27 cellular contexts compared by ENCODE assay signal in the genomic region with DNA sequence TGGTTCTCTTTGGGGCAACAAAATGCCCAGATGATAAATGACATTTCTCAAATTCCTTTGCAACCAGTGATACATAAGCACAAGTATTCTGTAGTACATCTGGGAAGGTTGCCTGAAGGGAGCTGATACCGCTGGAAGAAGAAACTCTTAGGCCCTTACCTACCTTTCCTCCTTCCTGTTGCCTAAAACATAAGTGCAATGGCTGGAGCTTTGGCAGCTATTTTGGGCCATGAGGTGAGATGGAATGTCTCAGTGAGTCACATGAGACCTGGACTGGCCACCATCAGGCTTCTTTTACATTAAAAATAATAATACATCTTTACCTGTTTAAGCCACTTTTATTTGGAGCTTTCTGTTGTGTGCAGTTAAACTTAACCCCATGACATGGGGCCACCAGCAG. TPM values are rescaled to one million over a fixed set of nuclear protein-coding genes. Genes with fewer than 3 reads are reported as not detected.
DNase-seq lines count a peak whose midpoint lies in the region; ATAC-seq, FAIRE-seq and TF ChIP-seq lines count a peak whose summit lies in the region.
"Had no signal": no experiment of that assay in that cellular context is flagged by ENCODE, and none has a peak within 500 bp of the region (broad histone marks: within the 10 kb centered on the region; RNA-seq: fewer than 3 reads in every experiment).

No MANE protein-coding gene starts in this region.

- H2AFZ ChIP-seq in HepG2 (ENCODE audit: low read length) = no peak overlapping the region
- no peak overlapping the region for H2AFZ ChIP-seq in K562 (ENCODE audit: low read depth, low read length)
- no peak overlapping the region for H2AFZ ChIP-seq in trophoblast cell (ENCODE audit: insufficient read depth, low read length, poor library complexity)

- H4K20me1 ChIP-seq in HepG2 (ENCODE audit: insufficient read depth, low read length) = no peaks in the 10 kb centered on the region
- H4K20me1 ChIP-seq in K562 (replicated peaks; ENCODE audit: control insufficient read depth, insufficient read depth, low read length) = no peaks in the 10 kb centered on the region; the same call in 1 of the 2 replicates
- H4K20me1 ChIP-seq: BLaER1 treated with 17β-estradiol and CSF1 and Interleukin-3, amounts not matched to agents 10 nM and 100 nM had no signal

- no peak overlapping the region for H3K9ac ChIP-seq in HepG2 (ENCODE audit: insufficient read depth, low read depth, low read length)
- no peak overlapping the region for H3K9ac ChIP-seq in K562 (ENCODE audit: insufficient read depth in 1 of 2, low read depth in 2 of 2, low read length in 2 of 2)
- H3K9ac ChIP-seq in trophoblast cell (ENCODE audit: low read length) = no peak overlapping the region
- H3K9ac ChIP-seq in colonic mucosa (ENCODE audit: low read depth in 2 of 2, low read length in 2 of 2) = no peak overlapping the region
- H3K9ac ChIP-seq: BLaER1 treated with 17β-estradiol and CSF1 and Interleukin-3, amounts not matched to agents 10 nM and 100 nM had no signal

- H3K9me3 ChIP-seq in HepG2 (ENCODE audit: low read length) = no peaks in the 10 kb centered on the region
- H3K9me3 ChIP-seq in right lobe of liver = no peaks in the 10 kb centered on the region
- H3K9me3 ChIP-seq in K562 (replicated peaks; ENCODE audit: control insufficient read depth, insufficient read depth, low read depth, low read length) = no peaks in the 10 kb centered on the region
- H3K9me3 ChIP-seq in trophoblast cell (ENCODE audit: insufficient read depth, low read depth, low read length) = peaks cover 4% of the 10 kb centered on the region
- H3K9me3 ChIP-seq in colonic mucosa = no peaks in the 10 kb centered on the region
- H3K9me3 ChIP-seq in aorta (ENCODE audit: control insufficient read depth, low read length) = peaks cover 4% of the 10 kb centered on the region
- H3K9me3 ChIP-seq: A549, BE2C, HAP-1 had no signal

- TF ChIP-seq CTCF in HepG2 (CRISPR knock-in tag; IDR thresholded peaks at IDR 0.05) (no peak), right lobe of liver (IDR thresholded peaks at IDR 0.05) (no peak), K562 (IDR thresholded peaks at IDR 0.05 in 2 of 3, conservative IDR thresholded peaks at IDR 0.05 in 1 of 3; ENCODE audit: insufficient read depth in 2 of 3, low read depth in 1 of 3, low read length in 3 of 3) (no peak), coronary artery (IDR thresholded peaks at IDR 0.05) (no peak), colonic mucosa (IDR thresholded peaks at IDR 0.05) (no peak)

- FAIRE-seq in HepG2 (lab: Jason Lieb, UNC) (no peak), K562 (lab: Jason Lieb, UNC) (no peak)
- FAIRE-seq: A549, D721Med, GM12878, GM19239, H54 had no signal

- POLR2A ChIA-PET in HepG2 (lab: Yijun Ruan, JAX) = no interaction called here
- POLR2A ChIA-PET in K562 (lab: Yijun Ruan, JAX) = interaction anchor here (0.9 to 1.1 kb wide), 2 partner anchors 13 to 15 kb away, joined by 3 to 4 read pairs; no protein-coding TSS in a partner anchor

- H2BK5ac ChIP-seq in trophoblast cell (ENCODE audit: low read depth, low read length, poor library complexity) = no peak overlapping the region

- no peak overlapping the region for H3K23ac ChIP-seq in trophoblast cell (ENCODE audit: low read length)

- TF ChIP-seq EP300 in HepG2 (IDR thresholded peaks at IDR 0.05; ENCODE audit: low read depth in 2 of 2, low read length in 2 of 2) = no peak
- no peak for TF ChIP-seq EP300 in HepG2 (CRISPR knock-in tag; IDR thresholded peaks at IDR 0.05; ENCODE audit: borderline replicate concordance)
- TF ChIP-seq EP300 in K562 (IDR thresholded peaks at IDR 0.05; ENCODE audit: low read length) = no peak

- H4K91ac ChIP-seq in trophoblast cell (ENCODE audit: low read depth, low read length) = no peak overlapping the region

- H3K9me1 ChIP-seq in K562 (ENCODE audit: control insufficient read depth, insufficient read depth, low read length) = no peaks in the 10 kb centered on the region

- H3K4me3 ChIP-seq in HepG2 (replicated peaks in 1 of 3; ENCODE audit: insufficient read depth in 1 of 3, low read depth in 2 of 3, low read length in 3 of 3) = no peak overlapping the region
- H3K4me3 ChIP-seq in right lobe of liver = no peak overlapping the region
- no peak overlapping the region for H3K4me3 ChIP-seq in K562
- no peak overlapping the region for H3K4me3 ChIP-seq in trophoblast cell (ENCODE audit: low read depth, low read length)
- H3K4me3 ChIP-seq in coronary artery = no peak overlapping the region
- no peak overlapping the region for H3K4me3 ChIP-seq in colonic mucosa
- no peak overlapping the region for H3K4me3 ChIP-seq in aorta (ENCODE audit: low read length in 2 of 2)
- H3K4me3 ChIP-seq: A549; BLaER1 treated with 17β-estradiol and CSF1 and Interleukin-3, amounts not matched to agents 10 nM and 100 nM; GM12878; GM23338; HAP-1 had no signal

- no peak overlapping the region for H3K14ac ChIP-seq in trophoblast cell (ENCODE audit: low read length)

- H3K27me3 ChIP-seq in HepG2 (ENCODE audit: control insufficient read depth in 1 of 2, insufficient read depth in 2 of 2, low read length in 2 of 2) = peaks cover 0 to 8% of the 10 kb centered on the region in 2 experiments; a peak in 2 of 5 replicates
- no peaks in the 10 kb centered on the region for H3K27me3 ChIP-seq in right lobe of liver
- peaks cover 16 to 52% of the 10 kb centered on the region in 2 experiments; a peak in 4 of 5 replicates for H3K27me3 ChIP-seq in K562 (ENCODE audit: control insufficient read depth in 2 of 2, insufficient read depth in 2 of 2, low read length in 2 of 2)
- H3K27me3 ChIP-seq in trophoblast cell (ENCODE audit: insufficient read depth, low read length) = no peaks in the 10 kb centered on the region
- no peaks in the 10 kb centered on the region for H3K27me3 ChIP-seq in colonic mucosa
- no peaks in the 10 kb centered on the region for H3K27me3 ChIP-seq in aorta (ENCODE audit: control insufficient read depth in 1 of 2, insufficient read depth in 2 of 2, low read length in 1 of 2)
- H3K27me3 ChIP-seq: BE2C; BLaER1 treated with 17β-estradiol and CSF1 and Interleukin-3, amounts not matched to agents 10 nM and 100 nM had no signal

- no peak overlapping the region for H2AK5ac ChIP-seq in trophoblast cell (ENCODE audit: low read length)

- no peak for DNase-seq in HepG2 (ENCODE audit: low spot score)
- DNase-seq in right lobe of liver = no peak
- DNase-seq in K562 (ENCODE audit: extremely low read depth in 1 of 4, low spot score in 3 of 4) = no peak
- peak; percentile 23 to 31 for DNase-seq in trophoblast cell
- no peak for DNase-seq in coronary artery (ENCODE audit: low spot score)
- DNase-seq in stimulated activated CD4-positive, alpha-beta T cell treated with anti-CD3 and anti-CD28 coated beads, Interleukin-1b, Interleukin-23, amount 100 ng/mL, for 48 hours = no peak
- no peak for DNase-seq in colonic mucosa
- no peak for DNase-seq in aorta
- DNase-seq: ACHN; AML-193; BE2C; CD4-positive, alpha-beta T cell; CD8-positive, alpha-beta memory T cell; DMS 273 treated with DMSO at 0.1 percent for 48 hours; DMS79; EL; GDM1 had no signal

- H3K79me2 ChIP-seq in HepG2 (ENCODE audit: insufficient read depth, low read length) = no peaks in the 10 kb centered on the region
- H3K79me2 ChIP-seq in K562 (ENCODE audit: control insufficient read depth, insufficient read depth, low read length) = no peaks in the 10 kb centered on the region
- no peaks in the 10 kb centered on the region for H3K79me2 ChIP-seq in trophoblast cell (ENCODE audit: control insufficient read depth, insufficient read depth, low read length, poor library complexity)

- H2BK12ac ChIP-seq in trophoblast cell (ENCODE audit: low read length) = no peak overlapping the region

- in situ Hi-C loops in HepG2 (cut with HindIII; ENCODE audit: extremely low pct_ligation_motif_present, low pct_unique_long_range_greater_than_20kb) (no loop called here), K562 (cut with MboI) (no loop called here)

- H3K36me3 ChIP-seq in HepG2 (replicated peaks in 1 of 2; ENCODE audit: control insufficient read depth in 1 of 2, insufficient read depth in 2 of 2, low read length in 2 of 2) (no peaks in the 10 kb centered on the region), right lobe of liver (no peaks in the 10 kb centered on the region), K562 (ENCODE audit: control insufficient read depth, insufficient read depth, low read length) (no peaks in the 10 kb centered on the region), trophoblast cell (ENCODE audit: control insufficient read depth in 1 of 2, insufficient read depth in 2 of 2, low read length in 2 of 2) (no peaks in the 10 kb centered on the region), colonic mucosa (no peaks in the 10 kb centered on the region), aorta (ENCODE audit: control insufficient read depth in 1 of 2, insufficient read depth in 2 of 2, low read length in 1 of 2) (no peaks in the 10 kb centered on the region)
- H3K36me3 ChIP-seq: BE2C; BLaER1 treated with 17β-estradiol and CSF1 and Interleukin-3, amounts not matched to agents 10 nM and 100 nM; HAP-1 had no signal

- intact Hi-C loops in HepG2 (cut with micrococcal nuclease; ENCODE audit: unreplicated experiment) (no loop called here), right lobe of liver (cut with DNase I) (no loop called here), K562 (cut with micrococcal nuclease) (no loop called here), colonic mucosa (cut with DNase I) (no loop called here), aorta (cut with DNase I) (no loop called here)

- ATAC-seq in HepG2 (no peak), right lobe of liver (no peak), K562 (no peak), aorta (ENCODE audit: low FRiP score) (no peak)
- ATAC-seq: A549, GM12878, GM23338 had no signal

- no peak overlapping the region for H4K12ac ChIP-seq in trophoblast cell (ENCODE audit: low read depth, low read length)

- no peak overlapping the region for H3K4ac ChIP-seq in trophoblast cell (ENCODE audit: low read depth, low read length)

- H3K27ac ChIP-seq in HepG2 (ENCODE audit: extremely low read length, insufficient read depth, low read length) = no peak overlapping the region
- H3K27ac ChIP-seq in right lobe of liver = no peak overlapping the region
- H3K27ac ChIP-seq in K562 (ENCODE audit: extremely low read depth, low read depth, low read length) = no peak overlapping the region
- no peak overlapping the region for H3K27ac ChIP-seq in trophoblast cell (ENCODE audit: low read depth, low read length)
- no peak overlapping the region for H3K27ac ChIP-seq in coronary artery
- no peak overlapping the region for H3K27ac ChIP-seq in colonic mucosa
- no peak overlapping the region for H3K27ac ChIP-seq in aorta (ENCODE audit: low read depth in 1 of 2, low read length in 2 of 2)
- H3K27ac ChIP-seq: 22Rv1; A549; BLaER1 treated with 17β-estradiol and CSF1 and Interleukin-3, amounts not matched to agents 10 nM and 100 nM had no signal

- H3K79me1 ChIP-seq in trophoblast cell (ENCODE audit: low read length) = no peaks in the 10 kb centered on the region

- TF ChIP-seq POLR2A in HepG2 (IDR thresholded peaks at IDR 0.05; ENCODE audit: insufficient read depth in 1 of 2, low read depth in 2 of 2, low read length in 2 of 2) (no peak), right lobe of liver (IDR thresholded peaks at IDR 0.05) (no peak), K562 (conservative IDR thresholded peaks at IDR 0.05) (no peak)

- H3K4me1 ChIP-seq in HepG2 (ENCODE audit: insufficient read depth, low read length) (no peaks in the 10 kb centered on the region), right lobe of liver (no peaks in the 10 kb centered on the region), K562 (replicated peaks in 1 of 2; ENCODE audit: control insufficient read depth in 2 of 2, insufficient read depth in 2 of 2, low read length in 2 of 2) (peaks cover 0 to 5% of the 10 kb centered on the region in 2 experiments; a peak in 2 of 5 replicates), trophoblast cell (ENCODE audit: control insufficient read depth in 1 of 2, insufficient read depth in 2 of 2, low read length in 2 of 2) (no peaks in the 10 kb centered on the region), colonic mucosa (no peaks in the 10 kb centered on the region), aorta (ENCODE audit: control insufficient read depth in 1 of 2, insufficient read depth in 2 of 2, low read length in 2 of 2) (no peaks in the 10 kb centered on the region)
- H3K4me1 ChIP-seq: A549, BE2C, HAP-1 had no signal

- H3K4me2 ChIP-seq in HepG2 (ENCODE audit: low read depth, low read length) (no peak overlapping the region), K562 (ENCODE audit: insufficient read depth, low read length) (no peak overlapping the region), trophoblast cell (ENCODE audit: low read length) (no peak overlapping the region)
- H3K4me2 ChIP-seq: A549; BLaER1 treated with 17β-estradiol and CSF1 and Interleukin-3, amounts not matched to agents 10 nM and 100 nM; GM23338 had no signal

- no peak overlapping the region for H2BK120ac ChIP-seq in trophoblast cell (ENCODE audit: insufficient read depth, low read length, poor library complexity)

- no peak overlapping the region for H4K8ac ChIP-seq in trophoblast cell (ENCODE audit: low read depth, low read length)

- CTCF ChIA-PET in HepG2 (lab: Yijun Ruan, JAX; ENCODE audit: low intra/inter-chr PET ratio, low total read pairs) = no interaction called here
- CTCF ChIA-PET in K562 (lab: Yijun Ruan, JAX; ENCODE audit: low intra/inter-chr PET ratio) = no interaction called here

- no peak overlapping the region for H3K18ac ChIP-seq in trophoblast cell (ENCODE audit: low read length)

- TF ChIP-seq RAD21 in HepG2 (CRISPR knock-in tag; IDR thresholded peaks at IDR 0.05) (no peak), K562 (CRISPR knock-in tag; conservative IDR thresholded peaks at IDR 0.05 in 1 of 2, IDR thresholded peaks at IDR 0.05 in 1 of 2) (no peak)

- 27% methylated on average over 1 of the region's 1 CpG for WGBS in HepG2 (ENCODE audit: low lambda C conversion rate)
- 80% methylated on average over 1 of the region's 1 CpG for WGBS in right lobe of liver (ENCODE audit: insufficient coverage, low coverage, low lambda C conversion rate, missing lambda C conversion rate)
- WGBS in K562 (ENCODE audit: insufficient coverage, low coverage, missing lambda C conversion rate) = 14% methylated on average over 1 of the region's 1 CpG
- WGBS in trophoblast cell (ENCODE audit: extremely low coverage, insufficient coverage, insufficient read length) = no CpG with 5 or more reads among the region's 1 CpG
- 73 to 82% methylated on average over 1 of the region's 1 CpG for WGBS in aorta, 2 donors

- BruUV-seq in HepG2 (replicated peaks; lab: Mats Ljungman, UMichigan) (no TSS peak), K562 (replicated peaks; lab: Mats Ljungman, UMichigan) (no TSS peak)

RNA-seq across cellular contexts. Expression of a gene that starts 11.2 kb away (rescaled TPM):
- not detected in 2 replicates for total RNA-seq in HepG2 (2016; rRNA removed; fragmentation: Illumina TruSeq; extraction: Trizol)
- not detected in 2 replicates for total RNA-seq in HepG2 (2016; cell fraction: cytosol; rRNA removed; fragmentation: Illumina TruSeq; extraction: Trizol; ENCODE audit: low read depth)
- not detected in 2 replicates for total RNA-seq in HepG2 (2016; cell fraction: insoluble cytoplasmic fraction; rRNA removed; fragmentation: Illumina TruSeq; extraction: Trizol)
- total RNA-seq in HepG2 (2016; cell fraction: membrane; rRNA removed; fragmentation: Illumina TruSeq; extraction: Trizol) = not detected in 2 replicates
- not detected in 2 replicates for total RNA-seq in HepG2 (2016; cell fraction: nucleus; rRNA removed; fragmentation: Illumina TruSeq; extraction: Trizol)
- polyA plus RNA-seq in HepG2 (2011; rRNA removed) = not detected in 2 replicates
- not detected in 2 replicates for polyA plus RNA-seq in HepG2 (2011; cell fraction: cytosol; rRNA removed)
- not detected in 2 replicates for polyA plus RNA-seq in HepG2 (2011; cell fraction: nucleus; rRNA removed)
- polyA plus RNA-seq in HepG2 (2012) = not detected in 2 replicates
- polyA plus RNA-seq in HepG2 (2016; cell fraction: cytosol; fragmentation: Illumina TruSeq; extraction: Trizol; ENCODE audit: low read depth) = not detected in 2 replicates
- polyA plus RNA-seq in HepG2 (2016; cell fraction: insoluble cytoplasmic fraction; fragmentation: Illumina TruSeq; extraction: Trizol; ENCODE audit: low read depth) = not detected in 2 replicates
- not detected in 2 replicates for polyA plus RNA-seq in HepG2 (2016; cell fraction: membrane; fragmentation: Illumina TruSeq; extraction: Trizol; ENCODE audit: low read depth)
- polyA plus RNA-seq in HepG2 (2016; cell fraction: nucleus; fragmentation: Illumina TruSeq; extraction: Trizol; ENCODE audit: insufficient read depth, low read depth) = not detected in 2 replicates
- polyA minus RNA-seq in HepG2 (2011; rRNA and poly(A)+ RNA removed; ENCODE audit: low replicate concordance) = not detected in 2 replicates
- not detected in 2 replicates for polyA minus RNA-seq in HepG2 (2011; cell fraction: cytosol; rRNA and poly(A)+ RNA removed)
- not detected in 2 replicates for polyA minus RNA-seq in HepG2 (2011; cell fraction: nucleus; rRNA and poly(A)+ RNA removed)
- not detected for total RNA-seq in right lobe of liver
- not detected in 2 replicates for total RNA-seq in K562 (2011; cell fraction: chromatin; rRNA removed; ENCODE audit: low replicate concordance)
- total RNA-seq in K562 (2011; cell fraction: nucleolus; rRNA removed) = 0.17 TPM in 1 of 2 replicates, not detected in the other
- not detected in 2 replicates for total RNA-seq in K562 (2011; cell fraction: nucleoplasm; rRNA removed)
- total RNA-seq in K562 (2014; rRNA removed) = not detected in 2 replicates
- total RNA-seq in K562 (2014; rRNA removed; fragmentation: Illumina TruSeq; extraction: Trizol) = not detected in 2 replicates
- total RNA-seq in K562 (2015; rRNA removed; fragmentation: Illumina TruSeq; extraction: Trizol) = not detected in 2 replicates
- not detected in 2 replicates for total RNA-seq in K562 (2021)
- not detected in 2 replicates for polyA plus RNA-seq in K562 (2011; rRNA removed)
- polyA plus RNA-seq in K562 (2011; cell fraction: cytosol; rRNA removed) = not detected in 2 replicates
- polyA plus RNA-seq in K562 (2011; cell fraction: nucleus; rRNA removed) = 0.28 TPM in 1 of 2 replicates, not detected in the other
- not detected in 2 replicates for polyA plus RNA-seq in K562 (2012)
- polyA plus RNA-seq in K562 (2014; fragmentation: Illumina TruSeq; extraction: Trizol) = not detected in 2 replicates
- not detected for polyA plus RNA-seq in K562 (2014; fragmentation: Nextera tagmentation; extraction: Ambion mirVana)
- not detected in 2 replicates for polyA plus RNA-seq in K562 (2014; rRNA removed)
- polyA minus RNA-seq in K562 (2011; rRNA and poly(A)+ RNA removed) = not detected in 2 replicates
- not detected in 2 replicates for polyA minus RNA-seq in K562 (2011; cell fraction: cytosol; rRNA and poly(A)+ RNA removed)
- polyA minus RNA-seq in K562 (2011; cell fraction: nucleus; rRNA and poly(A)+ RNA removed) = not detected in 2 replicates
- polyA plus RNA-seq in trophoblast cell (2013) = not detected in 2 replicates
- not detected for total RNA-seq in colonic mucosa
- not detected for total RNA-seq in aorta
- polyA plus RNA-seq in aorta = not detected
- total RNA-seq: CD4-positive, alpha-beta T cell; CD8-positive, alpha-beta memory T cell; GM12878 had no signal
- polyA plus RNA-seq: A549; CD14-positive monocyte; CD8-positive, alpha-beta memory T cell; GM12878 had no signal

RNA-seq across cellular contexts. Expression of a gene that starts 23.8 kb away (rescaled TPM):
- total RNA-seq in HepG2 (2016; rRNA removed; fragmentation: Illumina TruSeq; extraction: Trizol) (259 and 395 TPM in 2 replicates), right lobe of liver (100 to 1,000 TPM in 2 of 6 experiments, 10 to 100 TPM in 4; 76.4 to 196 (median 96.8) TPM), K562 (2014; rRNA removed) (364 and 393 TPM in 2 replicates), K562 (2014; rRNA removed; fragmentation: Illumina TruSeq; extraction: Trizol) (404 and 414 TPM in 2 replicates), K562 (2015; rRNA removed; fragmentation: Illumina TruSeq; extraction: Trizol) (327 and 358 TPM in 2 replicates), K562 (2021) (321 and 326 TPM in 2 replicates), colonic mucosa (100 to 1,000 TPM in 1 of 2 donors, 10 to 100 TPM in 1; 89.8 to 136 TPM), aorta (10 to 100 TPM; 75.9 to 83.5 TPM)
- 81.7 and 96.6 TPM in 2 replicates for total RNA-seq in HepG2 (2016; cell fraction: cytosol; rRNA removed; fragmentation: Illumina TruSeq; extraction: Trizol; ENCODE audit: low read depth)
- 268 and 419 TPM in 2 replicates for total RNA-seq in HepG2 (2016; cell fraction: insoluble cytoplasmic fraction; rRNA removed; fragmentation: Illumina TruSeq; extraction: Trizol)
- 127 and 128 TPM in 2 replicates for total RNA-seq in HepG2 (2016; cell fraction: membrane; rRNA removed; fragmentation: Illumina TruSeq; extraction: Trizol)
- 111 and 118 TPM in 2 replicates for total RNA-seq in HepG2 (2016; cell fraction: nucleus; rRNA removed; fragmentation: Illumina TruSeq; extraction: Trizol)
- polyA plus RNA-seq in HepG2 (2011; rRNA removed) (261 and 291 TPM in 2 replicates), K562 (2011; rRNA removed) (544 and 662 TPM in 2 replicates), K562 (2014; fragmentation: Illumina TruSeq; extraction: Trizol) (368 and 407 TPM in 2 replicates), K562 (2014; fragmentation: Nextera tagmentation; extraction: Ambion mirVana) (100 to 1,000 TPM; 940 to 978 TPM), K562 (2014; rRNA removed) (429 and 463 TPM in 2 replicates), aorta (100 to 1,000 TPM in 1 of 2 donors, 10 to 100 TPM in 1; 96.8 to 153 TPM)
- polyA plus RNA-seq in HepG2 (2011; cell fraction: cytosol; rRNA removed) = 283 and 308 TPM in 2 replicates
- 63.6 and 73.0 TPM in 2 replicates for polyA plus RNA-seq in HepG2 (2011; cell fraction: nucleus; rRNA removed)
- polyA plus RNA-seq in HepG2 (2012) = 163 and 239 TPM in 2 replicates
- polyA plus RNA-seq in HepG2 (2016; cell fraction: cytosol; fragmentation: Illumina TruSeq; extraction: Trizol; ENCODE audit: low read depth) = 101 and 108 TPM in 2 replicates
- 433 and 456 TPM in 2 replicates for polyA plus RNA-seq in HepG2 (2016; cell fraction: insoluble cytoplasmic fraction; fragmentation: Illumina TruSeq; extraction: Trizol; ENCODE audit: low read depth)
- 121 and 132 TPM in 2 replicates for polyA plus RNA-seq in HepG2 (2016; cell fraction: membrane; fragmentation: Illumina TruSeq; extraction: Trizol; ENCODE audit: low read depth)
- polyA plus RNA-seq in HepG2 (2016; cell fraction: nucleus; fragmentation: Illumina TruSeq; extraction: Trizol; ENCODE audit: insufficient read depth, low read depth) = 139 and 158 TPM in 2 replicates
- polyA minus RNA-seq in HepG2 (2011; rRNA and poly(A)+ RNA removed; ENCODE audit: low replicate concordance) = 167 and 496 TPM in 2 replicates
- polyA minus RNA-seq in HepG2 (2011; cell fraction: cytosol; rRNA and poly(A)+ RNA removed) = 83.8 and 88.1 TPM in 2 replicates
- 83.6 and 97.7 TPM in 2 replicates for polyA minus RNA-seq in HepG2 (2011; cell fraction: nucleus; rRNA and poly(A)+ RNA removed)
- 105 and 110 TPM in 2 replicates for total RNA-seq in K562 (2011; cell fraction: chromatin; rRNA removed; ENCODE audit: low replicate concordance)
- 103 and 112 TPM in 2 replicates for total RNA-seq in K562 (2011; cell fraction: nucleolus; rRNA removed)
- 100 and 107 TPM in 2 replicates for total RNA-seq in K562 (2011; cell fraction: nucleoplasm; rRNA removed)
- polyA plus RNA-seq in K562 (2011; cell fraction: cytosol; rRNA removed) = 461 and 577 TPM in 2 replicates
- polyA plus RNA-seq in K562 (2011; cell fraction: nucleus; rRNA removed) = 113 and 195 TPM in 2 replicates
- 238 and 428 TPM in 2 replicates for polyA plus RNA-seq in K562 (2012)
- polyA minus RNA-seq in K562 (2011; rRNA and poly(A)+ RNA removed) = 408 and 504 TPM in 2 replicates
- polyA minus RNA-seq in K562 (2011; cell fraction: cytosol; rRNA and poly(A)+ RNA removed) = 113 and 154 TPM in 2 replicates
- polyA minus RNA-seq in K562 (2011; cell fraction: nucleus; rRNA and poly(A)+ RNA removed) = 48.2 and 82.0 TPM in 2 replicates
- 285 and 290 TPM in 2 replicates for polyA plus RNA-seq in trophoblast cell (2013)

Comparison
In these comparisons a context has a peak if more than half of its experiments do, and no peak if none do; other contexts are left out.
1. DNase-seq: peak in trophoblast cell (2 of 2); none in HepG2 (single experiment), right lobe of liver (0 of 3), K562 (0 of 4), coronary artery (single experiment), stimulated activated CD4-positive, alpha-beta T cell treated with anti-CD3 and anti-CD28 coated beads, Interleukin-1b, Interleukin-23, amount 100 ng/mL, for 48 hours (single experiment), colonic mucosa (single experiment) and aorta (0 of 2).